Comparison of ENCODE assay signal across 8 cellular contexts in genomic region chr6:43476744-43477143, GRCh38. TPM values are rescaled to one million over a fixed set of nuclear protein-coding genes. Genes with fewer than 3 reads are reported as not detected.
DNase-seq lines count a peak whose midpoint lies in the region; ATAC-seq and TF ChIP-seq lines count a peak whose summit lies in the region.

No MANE protein-coding gene starts in this region.

- peak overlapping the region; percentile 96 for H3K4me3 Mint-ChIP-seq in T-helper 1 cell treated with Interleukin-12 subunit alpha and Interleukin-12 subunit beta and Interleukin-4 antibody, amounts not matched to agents 30 μg/mL and 1 μg/mL, for 36 hours
- H3K4me3 Mint-ChIP-seq in WTC11: peak overlapping the region; percentile 76

- TF ChIP-seq EP300 in suprapubic skin (IDR thresholded peaks at IDR 0.05): no peak

- TF ChIP-seq CTCF in WTC11 (IDR thresholded peaks at IDR 0.05): no peak
- no peak for TF ChIP-seq CTCF in suprapubic skin (IDR thresholded peaks at IDR 0.05)
- TF ChIP-seq CTCF in RWPE1 (conservative IDR thresholded peaks at IDR 0.05; ENCODE audit: low read depth): no peak

- DNase-seq in T-helper 1 cell: no peak
- DNase-seq in WTC11 (ENCODE audit: low spot score): no peak
- DNase-seq in suprapubic skin (ENCODE audit: low spot score in 2 of 2): no peak
- no peak for DNase-seq in RWPE1 (ENCODE audit: low spot score)
- no peak for DNase-seq in AG08396 (ENCODE audit: low spot score)

- no peaks in the 10 kb centered on the region for H3K36me3 Mint-ChIP-seq in T-helper 1 cell treated with Interleukin-12 subunit alpha and Interleukin-12 subunit beta and Interleukin-4 antibody, amounts not matched to agents 30 μg/mL and 1 μg/mL, for 36 hours (ENCODE audit: low read depth)
- no peaks in the 10 kb centered on the region for H3K36me3 Mint-ChIP-seq in WTC11

- TF ChIP-seq POLR2A in suprapubic skin (IDR thresholded peaks at IDR 0.05): no peak

- H3K36me3 ChIP-seq in iPS-15b (ENCODE audit: control insufficient read depth, insufficient read depth, low read length) (peaks cover 3% of the 10 kb centered on the region), suprapubic skin (no peaks in the 10 kb centered on the region)

- no peaks in the 10 kb centered on the region for H3K27me3 Mint-ChIP-seq in T-helper 1 cell treated with Interleukin-12 subunit alpha and Interleukin-12 subunit beta and Interleukin-4 antibody, amounts not matched to agents 30 μg/mL and 1 μg/mL, for 36 hours (ENCODE audit: low read depth)
- no peaks in the 10 kb centered on the region for H3K27me3 Mint-ChIP-seq in WTC11 (ENCODE audit: low read depth)

- H3K4me1 Mint-ChIP-seq in T-helper 1 cell treated with Interleukin-12 subunit alpha and Interleukin-12 subunit beta and Interleukin-4 antibody, amounts not matched to agents 30 μg/mL and 1 μg/mL, for 36 hours (ENCODE audit: low read depth): peaks cover 38% of the 10 kb centered on the region
- H3K4me1 Mint-ChIP-seq in WTC11: peaks cover 38% of the 10 kb centered on the region

- H3K27me3 ChIP-seq in iPS-15b (ENCODE audit: control insufficient read depth, insufficient read depth, low read length) (no peaks in the 10 kb centered on the region), suprapubic skin (no peaks in the 10 kb centered on the region)

- peak overlapping the region; percentile 47 for H3K4me3 ChIP-seq in iPS-15b (ENCODE audit: low read depth, low read length)
- H3K4me3 ChIP-seq in suprapubic skin: peak overlapping the region; percentile 66

- H3K27ac ChIP-seq in suprapubic skin (no peak overlapping the region), RWPE1 (no peak overlapping the region)

- WGBS in suprapubic skin: 29% methylated on average over 2 of the region's 2 CpGs

- POLR2A ChIA-PET in WTC11 (lab: Charles Lee) (interaction anchor here (1.0 to 1.2 kb wide), 2 partner anchors 21 to 307 kb away, joined by 3 to 9 read pairs; partner anchors contain the start of gene DLK2), RWPE1 (lab: Yijun Ruan, JAX; ENCODE audit: low non-redundant PET) (interaction anchor here (0.6 to 1.0 kb wide), 3 partner anchors 12 to 194 kb away, joined by 4 to 8 read pairs (median 6); no protein-coding TSS in a partner anchor)

- peak overlapping the region; percentile 98 for H3K27ac Mint-ChIP-seq in T-helper 1 cell treated with Interleukin-12 subunit alpha and Interleukin-12 subunit beta and Interleukin-4 antibody, amounts not matched to agents 30 μg/mL and 1 μg/mL, for 36 hours
- H3K27ac Mint-ChIP-seq in WTC11: peak overlapping the region; percentile 82

- H3K9me3 ChIP-seq in iPS-15b (ENCODE audit: control insufficient read depth, insufficient read depth, low read length) (no peaks in the 10 kb centered on the region), suprapubic skin (no peaks in the 10 kb centered on the region)

- H3K4me1 ChIP-seq in iPS-15b (ENCODE audit: control insufficient read depth, insufficient read depth, low read length) (peaks cover 13% of the 10 kb centered on the region), suprapubic skin (peaks cover 44% of the 10 kb centered on the region)

- CTCF ChIA-PET in WTC11 (lab: Charles Lee): interaction anchor here (1.2 to 1.8 kb wide), 4 partner anchors 19 to 248 kb away, joined by 3 to 12 read pairs (median 7); partner anchors contain the start of genes DLK2 and DNPH1
- CTCF ChIA-PET in RWPE1 (lab: Yijun Ruan, JAX): no interaction called here

- H3K9me3 Mint-ChIP-seq in T-helper 1 cell treated with Interleukin-12 subunit alpha and Interleukin-12 subunit beta and Interleukin-4 antibody, amounts not matched to agents 30 μg/mL and 1 μg/mL, for 36 hours: no peaks in the 10 kb centered on the region
- no peaks in the 10 kb centered on the region for H3K9me3 Mint-ChIP-seq in WTC11

- H3K9ac ChIP-seq in iPS-15b (ENCODE audit: low read depth, low read length): peak overlapping the region; percentile 9

- ATAC-seq in WTC11 (no peak), HG03442 (IDR thresholded peaks at IDR 0.05; ENCODE audit: unreplicated experiment) (no peak)

TF ChIP-seq in WTC11, 78 proteins besides CTCF, POLR2A, EP300 and RAD21:
- TF ChIP-seq RELA (CRISPR knock-in tag; IDR thresholded peaks at IDR 0.05; ENCODE audit: borderline replicate concordance) (no peak), ZNF423 (CRISPR knock-in tag; IDR thresholded peaks at IDR 0.05) (no peak), ZMAT4 (CRISPR knock-in tag; IDR thresholded peaks at IDR 0.05) (no peak)

RNA-seq across cellular contexts. Expression of gene TJAP1, which starts 0.6 kb away (rescaled TPM):
- total RNA-seq in WTC11 (2021) (40.2 to 40.8 TPM (median 40.4 TPM) in 3 replicates), suprapubic skin (10 to 100 TPM; 17.8 to 32.4 (median 30.6) TPM)

RNA-seq across cellular contexts. Expression of gene DLK2, which starts 21.4 kb away (rescaled TPM):
- total RNA-seq in WTC11 (2021) (0.18 to 0.81 TPM (median 0.37 TPM) in 3 replicates), suprapubic skin (10 to 100 TPM; 23.6 to 61.7 (median 32.3) TPM)

RNA-seq across cellular contexts. Expression of gene LRRC73, which starts 33.4 kb away (rescaled TPM):
- 0.73 to 1.4 TPM (median 0.76 TPM) in 3 replicates for total RNA-seq in WTC11 (2021)
- under 1 TPM in 2 of 4 donors, not detected in 2; 0.34 to 0.42 TPM for total RNA-seq in suprapubic skin

RNA-seq across cellular contexts. Expression of gene YIPF3, which starts 40.0 kb away (rescaled TPM):
- total RNA-seq in WTC11 (2021) (79.1 to 82.4 TPM (median 81.3 TPM) in 3 replicates), suprapubic skin (100 to 1,000 TPM in 1 of 4 donors, 10 to 100 TPM in 3; 69.8 to 115 (median 84.6) TPM)

RNA-seq across cellular contexts. Expression of gene POLR1C, which starts 40.1 kb away (rescaled TPM):
- total RNA-seq in WTC11 (2021): 32.8 to 46.6 TPM (median 34.2 TPM) in 3 replicates
- total RNA-seq in suprapubic skin: 10 to 100 TPM; 31.1 to 44.7 (median 35.6) TPM

Comparison
In these comparisons a context has a peak if more than half of its experiments do, and no peak if none do; other contexts are left out.
1. RNA of gene DLK2, which starts 21.4 kb away (total RNA-seq): 23.6 to 61.7 TPM in suprapubic skin; 0.18 to 0.81 TPM in WTC11; every median in the first group is over 10 times any median in the second.